In genomic region chr1:24642481-24643361, GRCh38 we compare ENCODE assay signal across 1 cellular context.
TF ChIP-seq lines count a peak whose summit lies in the region.

A gene with protein sequence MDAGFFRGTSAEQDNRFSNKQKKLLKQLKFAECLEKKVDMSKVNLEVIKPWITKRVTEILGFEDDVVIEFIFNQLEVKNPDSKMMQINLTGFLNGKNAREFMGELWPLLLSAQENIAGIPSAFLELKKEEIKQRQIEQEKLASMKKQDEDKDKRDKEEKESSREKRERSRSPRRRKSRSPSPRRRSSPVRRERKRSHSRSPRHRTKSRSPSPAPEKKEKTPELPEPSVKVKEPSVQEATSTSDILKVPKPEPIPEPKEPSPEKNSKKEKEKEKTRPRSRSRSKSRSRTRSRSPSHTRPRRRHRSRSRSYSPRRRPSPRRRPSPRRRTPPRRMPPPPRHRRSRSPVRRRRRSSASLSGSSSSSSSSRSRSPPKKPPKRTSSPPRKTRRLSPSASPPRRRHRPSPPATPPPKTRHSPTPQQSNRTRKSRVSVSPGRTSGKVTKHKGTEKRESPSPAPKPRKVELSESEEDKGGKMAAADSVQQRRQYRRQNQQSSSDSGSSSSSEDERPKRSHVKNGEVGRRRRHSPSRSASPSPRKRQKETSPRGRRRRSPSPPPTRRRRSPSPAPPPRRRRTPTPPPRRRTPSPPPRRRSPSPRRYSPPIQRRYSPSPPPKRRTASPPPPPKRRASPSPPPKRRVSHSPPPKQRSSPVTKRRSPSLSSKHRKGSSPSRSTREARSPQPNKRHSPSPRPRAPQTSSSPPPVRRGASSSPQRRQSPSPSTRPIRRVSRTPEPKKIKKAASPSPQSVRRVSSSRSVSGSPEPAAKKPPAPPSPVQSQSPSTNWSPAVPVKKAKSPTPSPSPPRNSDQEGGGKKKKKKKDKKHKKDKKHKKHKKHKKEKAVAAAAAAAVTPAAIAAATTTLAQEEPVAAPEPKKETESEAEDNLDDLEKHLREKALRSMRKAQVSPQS (plus strand): TSS chr1:24643302. CDS start chr1:24643327, 25 bp downstream.

TF ChIP-seq in HepG2, 621 proteins besides CTCF, POLR2A, EP300 and RAD21 (continued from another document and continues in another):
- TF ChIP-seq, protein P1, sequence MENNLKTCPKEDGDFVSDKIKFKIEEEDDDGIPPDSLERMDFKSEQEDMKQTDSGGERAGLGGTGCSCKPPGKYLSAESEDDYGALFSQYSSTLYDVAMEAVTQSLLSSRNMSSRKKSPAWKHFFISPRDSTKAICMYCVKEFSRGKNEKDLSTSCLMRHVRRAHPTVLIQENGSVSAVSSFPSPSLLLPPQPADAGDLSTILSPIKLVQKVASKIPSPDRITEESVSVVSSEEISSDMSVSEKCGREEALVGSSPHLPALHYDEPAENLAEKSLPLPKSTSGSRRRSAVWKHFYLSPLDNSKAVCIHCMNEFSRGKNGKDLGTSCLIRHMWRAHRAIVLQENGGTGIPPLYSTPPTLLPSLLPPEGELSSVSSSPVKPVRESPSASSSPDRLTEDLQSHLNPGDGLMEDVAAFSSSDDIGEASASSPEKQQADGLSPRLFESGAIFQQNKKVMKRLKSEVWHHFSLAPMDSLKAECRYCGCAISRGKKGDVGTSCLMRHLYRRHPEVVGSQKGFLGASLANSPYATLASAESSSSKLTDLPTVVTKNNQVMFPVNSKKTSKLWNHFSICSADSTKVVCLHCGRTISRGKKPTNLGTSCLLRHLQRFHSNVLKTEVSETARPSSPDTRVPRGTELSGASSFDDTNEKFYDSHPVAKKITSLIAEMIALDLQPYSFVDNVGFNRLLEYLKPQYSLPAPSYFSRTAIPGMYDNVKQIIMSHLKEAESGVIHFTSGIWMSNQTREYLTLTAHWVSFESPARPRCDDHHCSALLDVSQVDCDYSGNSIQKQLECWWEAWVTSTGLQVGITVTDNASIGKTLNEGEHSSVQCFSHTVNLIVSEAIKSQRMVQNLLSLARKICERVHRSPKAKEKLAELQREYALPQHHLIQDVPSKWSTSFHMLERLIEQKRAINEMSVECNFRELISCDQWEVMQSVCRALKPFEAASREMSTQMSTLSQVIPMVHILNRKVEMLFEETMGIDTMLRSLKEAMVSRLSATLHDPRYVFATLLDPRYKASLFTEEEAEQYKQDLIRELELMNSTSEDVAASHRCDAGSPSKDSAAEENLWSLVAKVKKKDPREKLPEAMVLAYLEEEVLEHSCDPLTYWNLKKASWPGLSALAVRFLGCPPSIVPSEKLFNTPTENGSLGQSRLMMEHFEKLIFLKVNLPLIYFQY (CRISPR knock-in tag; IDR thresholded peaks at IDR 0.05; ENCODE audit: borderline replicate concordance): no peak
- TF ChIP-seq WIZ (CRISPR knock-in tag; IDR thresholded peaks at IDR 0.05) (0 out of 2 replicates have a peak, but pooled peaks have one; percentile 53), NKX3-1 (CRISPR knock-in tag; IDR thresholded peaks at IDR 0.05) (peak; percentile 30; the same call in 1 of the 2 replicates), PHF21A (CRISPR knock-in tag; IDR thresholded peaks at IDR 0.05) (peak; percentile 70), ZNF446 (CRISPR knock-in tag; IDR thresholded peaks at IDR 0.05) (peak; percentile 93), ZBTB33 (CRISPR knock-in tag; IDR thresholded peaks at IDR 0.05) (no peak), ZFP62 (CRISPR knock-in tag; IDR thresholded peaks at IDR 0.05) (no peak), GPN1 (CRISPR knock-in tag; IDR thresholded peaks at IDR 0.05; ENCODE audit: borderline replicate concordance) (no peak), ZNF414 (CRISPR knock-in tag; IDR thresholded peaks at IDR 0.05) (no peak), NFKBIZ (CRISPR knock-in tag; IDR thresholded peaks at IDR 0.05) (0 out of 2 replicates have a peak, but pooled peaks have one; percentile 36), ZSCAN31 (CRISPR knock-in tag; IDR thresholded peaks at IDR 0.05; ENCODE audit: low read depth) (peak; percentile 20; the same call in 1 of the 2 replicates), ZNF589 (CRISPR knock-in tag; conservative IDR thresholded peaks at IDR 0.05) (peak; percentile 69; the same call in 1 of the 2 replicates), ZNF615 (CRISPR knock-in tag; IDR thresholded peaks at IDR 0.05; ENCODE audit: borderline replicate concordance) (peak; percentile 91), DNMT3B (CRISPR knock-in tag; conservative IDR thresholded peaks at IDR 0.05) (peak; percentile 87), ZFP36 (IDR thresholded peaks at IDR 0.05; ENCODE audit: borderline replicate concordance, low read depth, low read length, partially characterized antibody) (no peak), SCMH1 (CRISPR knock-in tag; IDR thresholded peaks at IDR 0.05; ENCODE audit: borderline replicate concordance) (no peak), CERS6 (CRISPR knock-in tag; IDR thresholded peaks at IDR 0.05) (no peak), TGIF2 (CRISPR knock-in tag; IDR thresholded peaks at IDR 0.05) (no peak; the same call in 1 of the 2 replicates), ZNF562 (CRISPR knock-in tag; IDR thresholded peaks at IDR 0.05; ENCODE audit: borderline replicate concordance) (no peak), ZNF431 (CRISPR knock-in tag; IDR thresholded peaks at IDR 0.05; ENCODE audit: borderline replicate concordance, low read depth) (no peak), MLXIP (CRISPR knock-in tag; IDR thresholded peaks at IDR 0.05; ENCODE audit: borderline replicate concordance) (no peak), SUZ12 (IDR thresholded peaks at IDR 0.05; ENCODE audit: low read depth, low read length) (peak; percentile 35; the same call in 1 of the 2 replicates), ZNF329 (CRISPR knock-in tag; IDR thresholded peaks at IDR 0.05; ENCODE audit: low read depth) (0 out of 2 replicates have a peak, but pooled peaks have one; percentile 68), GTF2F1 (IDR thresholded peaks at IDR 0.05; ENCODE audit: low read length) (0 out of 2 replicates have a peak, but pooled peaks have one; percentile 50), IRF2 (CRISPR knock-in tag; IDR thresholded peaks at IDR 0.05) (peak; percentile 88), TOPORS (CRISPR knock-in tag; IDR thresholded peaks at IDR 0.05) (peak; percentile 90; the same call in 1 of the 2 replicates), GLMP (CRISPR knock-in tag; IDR thresholded peaks at IDR 0.05; ENCODE audit: borderline replicate concordance) (no peak), SP4 (CRISPR knock-in tag; IDR thresholded peaks at IDR 0.05) (peak; percentile 92), ZNF251 (CRISPR knock-in tag; IDR thresholded peaks at IDR 0.05) (no peak), ZMAT5 (CRISPR knock-in tag; IDR thresholded peaks at IDR 0.05; ENCODE audit: borderline replicate concordance, low read depth) (no peak), ZNF350 (CRISPR knock-in tag; IDR thresholded peaks at IDR 0.05; ENCODE audit: borderline replicate concordance, low read depth) (peak; percentile 73)
- TF ChIP-seq, protein P2, sequence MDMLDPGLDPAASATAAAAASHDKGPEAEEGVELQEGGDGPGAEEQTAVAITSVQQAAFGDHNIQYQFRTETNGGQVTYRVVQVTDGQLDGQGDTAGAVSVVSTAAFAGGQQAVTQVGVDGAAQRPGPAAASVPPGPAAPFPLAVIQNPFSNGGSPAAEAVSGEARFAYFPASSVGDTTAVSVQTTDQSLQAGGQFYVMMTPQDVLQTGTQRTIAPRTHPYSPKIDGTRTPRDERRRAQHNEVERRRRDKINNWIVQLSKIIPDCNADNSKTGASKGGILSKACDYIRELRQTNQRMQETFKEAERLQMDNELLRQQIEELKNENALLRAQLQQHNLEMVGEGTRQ (IDR thresholded peaks at IDR 0.05; ENCODE audit: low read depth, low read length): peak; percentile 76
- TF ChIP-seq, protein P2 (CRISPR knock-in tag; IDR thresholded peaks at IDR 0.05; ENCODE audit: borderline replicate concordance): peak; percentile 88
- TF ChIP-seq, protein P3, sequence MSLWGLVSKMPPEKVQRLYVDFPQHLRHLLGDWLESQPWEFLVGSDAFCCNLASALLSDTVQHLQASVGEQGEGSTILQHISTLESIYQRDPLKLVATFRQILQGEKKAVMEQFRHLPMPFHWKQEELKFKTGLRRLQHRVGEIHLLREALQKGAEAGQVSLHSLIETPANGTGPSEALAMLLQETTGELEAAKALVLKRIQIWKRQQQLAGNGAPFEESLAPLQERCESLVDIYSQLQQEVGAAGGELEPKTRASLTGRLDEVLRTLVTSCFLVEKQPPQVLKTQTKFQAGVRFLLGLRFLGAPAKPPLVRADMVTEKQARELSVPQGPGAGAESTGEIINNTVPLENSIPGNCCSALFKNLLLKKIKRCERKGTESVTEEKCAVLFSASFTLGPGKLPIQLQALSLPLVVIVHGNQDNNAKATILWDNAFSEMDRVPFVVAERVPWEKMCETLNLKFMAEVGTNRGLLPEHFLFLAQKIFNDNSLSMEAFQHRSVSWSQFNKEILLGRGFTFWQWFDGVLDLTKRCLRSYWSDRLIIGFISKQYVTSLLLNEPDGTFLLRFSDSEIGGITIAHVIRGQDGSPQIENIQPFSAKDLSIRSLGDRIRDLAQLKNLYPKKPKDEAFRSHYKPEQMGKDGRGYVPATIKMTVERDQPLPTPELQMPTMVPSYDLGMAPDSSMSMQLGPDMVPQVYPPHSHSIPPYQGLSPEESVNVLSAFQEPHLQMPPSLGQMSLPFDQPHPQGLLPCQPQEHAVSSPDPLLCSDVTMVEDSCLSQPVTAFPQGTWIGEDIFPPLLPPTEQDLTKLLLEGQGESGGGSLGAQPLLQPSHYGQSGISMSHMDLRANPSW (CRISPR knock-in tag; IDR thresholded peaks at IDR 0.05; ENCODE audit: borderline replicate concordance): peak; percentile 57; the same call in 1 of the 2 replicates
- TF ChIP-seq, protein P4, sequence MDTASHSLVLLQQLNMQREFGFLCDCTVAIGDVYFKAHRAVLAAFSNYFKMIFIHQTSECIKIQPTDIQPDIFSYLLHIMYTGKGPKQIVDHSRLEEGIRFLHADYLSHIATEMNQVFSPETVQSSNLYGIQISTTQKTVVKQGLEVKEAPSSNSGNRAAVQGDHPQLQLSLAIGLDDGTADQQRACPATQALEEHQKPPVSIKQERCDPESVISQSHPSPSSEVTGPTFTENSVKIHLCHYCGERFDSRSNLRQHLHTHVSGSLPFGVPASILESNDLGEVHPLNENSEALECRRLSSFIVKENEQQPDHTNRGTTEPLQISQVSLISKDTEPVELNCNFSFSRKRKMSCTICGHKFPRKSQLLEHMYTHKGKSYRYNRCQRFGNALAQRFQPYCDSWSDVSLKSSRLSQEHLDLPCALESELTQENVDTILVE (CRISPR knock-in tag; IDR thresholded peaks at IDR 0.05): peak; percentile 79
